In genomic region chr1:43975249-43975961, GRCh38 we compare ENCODE assay signal across 2 cellular contexts.
TF ChIP-seq lines count a peak whose summit lies in the region.

No MANE protein-coding gene starts in this region.

TF ChIP-seq in HEK293, 187 proteins besides CTCF, POLR2A, EP300 and RAD21 (continued from another document):
- no peak for TF ChIP-seq ZNF148 (tag by site-specific recombination; IDR thresholded peaks at IDR 0.05; ENCODE audit: borderline replicate concordance)

TF ChIP-seq in HepG2, 621 proteins besides CTCF, POLR2A, EP300 and RAD21 (continued from another document):
- TF ChIP-seq ZBTB42 (CRISPR knock-in tag; IDR thresholded peaks at IDR 0.05) (0 out of 2 replicates have a peak, but pooled peaks have one; percentile 53), CBX5 (CRISPR knock-in tag; IDR thresholded peaks at IDR 0.05; ENCODE audit: borderline replicate concordance) (no peak), ZNF615 (CRISPR knock-in tag; IDR thresholded peaks at IDR 0.05; ENCODE audit: borderline replicate concordance) (no peak), HES4 (CRISPR knock-in tag; IDR thresholded peaks at IDR 0.05; ENCODE audit: borderline replicate concordance) (0 out of 2 replicates have a peak, but pooled peaks have one; percentile 18), ZSCAN12 (CRISPR knock-in tag; IDR thresholded peaks at IDR 0.05) (peak; percentile 63; the same call in 1 of the 2 replicates), FLYWCH1 (CRISPR knock-in tag; IDR thresholded peaks at IDR 0.05) (0 out of 2 replicates have a peak, but pooled peaks have one; percentile 57), ZNF891 (CRISPR knock-in tag; IDR thresholded peaks at IDR 0.05) (no peak; the same call in 1 of the 2 replicates), ZNF138 (CRISPR knock-in tag; IDR thresholded peaks at IDR 0.05; ENCODE audit: low read depth) (no peak), MXD4 (CRISPR knock-in tag; IDR thresholded peaks at IDR 0.05) (no peak), ZNF232 (CRISPR knock-in tag; IDR thresholded peaks at IDR 0.05; ENCODE audit: borderline replicate concordance) (no peak), UBTF (CRISPR knock-in tag; IDR thresholded peaks at IDR 0.05) (no peak; the same call in 1 of the 2 replicates), AGO2 (optimal IDR thresholded peaks at IDR 0.05; ENCODE audit: low read depth, low read length) (peak; percentile 7), ZNF354B (CRISPR knock-in tag; IDR thresholded peaks at IDR 0.05) (no peak), MEF2D (CRISPR knock-in tag; IDR thresholded peaks at IDR 0.05) (no peak), RORA (CRISPR knock-in tag; IDR thresholded peaks at IDR 0.05) (no peak), NR2F6 (IDR thresholded peaks at IDR 0.05) (no peak), NR2F6 (CRISPR knock-in tag; IDR thresholded peaks at IDR 0.05) (no peak), ATF7 (IDR thresholded peaks at IDR 0.05) (no peak), ATF7 (CRISPR knock-in tag; IDR thresholded peaks at IDR 0.05) (no peak), SKIL (CRISPR knock-in tag; IDR thresholded peaks at IDR 0.05; ENCODE audit: borderline replicate concordance) (0 out of 2 replicates have a peak, but pooled peaks have one; percentile 29), NFAT5 (CRISPR knock-in tag; IDR thresholded peaks at IDR 0.05) (0 out of 2 replicates have a peak, but pooled peaks have one; percentile 17), DNMT1 (CRISPR knock-in tag; IDR thresholded peaks at IDR 0.05) (no peak), ZNF460 (CRISPR knock-in tag; IDR thresholded peaks at IDR 0.05; ENCODE audit: borderline replicate concordance) (no peak), RNF2 (conservative IDR thresholded peaks at IDR 0.05; ENCODE audit: low read depth) (no peak), ZZZ3 (CRISPR knock-in tag; IDR thresholded peaks at IDR 0.05; ENCODE audit: borderline replicate concordance) (0 out of 2 replicates have a peak, but pooled peaks have one; percentile 1), ARNT2 (CRISPR knock-in tag; IDR thresholded peaks at IDR 0.05; ENCODE audit: low read depth) (no peak), PBX2 (CRISPR knock-in tag; IDR thresholded peaks at IDR 0.05) (no peak), ELF3 (CRISPR knock-in tag; IDR thresholded peaks at IDR 0.05) (0 out of 2 replicates have a peak, but pooled peaks have one; percentile 6), POGZ (CRISPR knock-in tag; IDR thresholded peaks at IDR 0.05) (no peak), ATF7-NPFF (CRISPR knock-in tag; IDR thresholded peaks at IDR 0.05; ENCODE audit: low read depth) (peak; percentile 15; the same call in 1 of the 2 replicates), ARNT (IDR thresholded peaks at IDR 0.05) (no peak), PAF1 (CRISPR knock-in tag; IDR thresholded peaks at IDR 0.05) (no peak), ZNF207 (IDR thresholded peaks at IDR 0.05; ENCODE audit: borderline replicate concordance) (no peak), ZNF281 (CRISPR knock-in tag; IDR thresholded peaks at IDR 0.05; ENCODE audit: borderline replicate concordance) (peak; percentile 52; the same call in 1 of the 2 replicates), ZNF790 (CRISPR knock-in tag; IDR thresholded peaks at IDR 0.05; ENCODE audit: borderline replicate concordance) (0 out of 2 replicates have a peak, but pooled peaks have one; percentile 48)
